1 cellular context compared by ENCODE assay signal in the genomic region with DNA sequence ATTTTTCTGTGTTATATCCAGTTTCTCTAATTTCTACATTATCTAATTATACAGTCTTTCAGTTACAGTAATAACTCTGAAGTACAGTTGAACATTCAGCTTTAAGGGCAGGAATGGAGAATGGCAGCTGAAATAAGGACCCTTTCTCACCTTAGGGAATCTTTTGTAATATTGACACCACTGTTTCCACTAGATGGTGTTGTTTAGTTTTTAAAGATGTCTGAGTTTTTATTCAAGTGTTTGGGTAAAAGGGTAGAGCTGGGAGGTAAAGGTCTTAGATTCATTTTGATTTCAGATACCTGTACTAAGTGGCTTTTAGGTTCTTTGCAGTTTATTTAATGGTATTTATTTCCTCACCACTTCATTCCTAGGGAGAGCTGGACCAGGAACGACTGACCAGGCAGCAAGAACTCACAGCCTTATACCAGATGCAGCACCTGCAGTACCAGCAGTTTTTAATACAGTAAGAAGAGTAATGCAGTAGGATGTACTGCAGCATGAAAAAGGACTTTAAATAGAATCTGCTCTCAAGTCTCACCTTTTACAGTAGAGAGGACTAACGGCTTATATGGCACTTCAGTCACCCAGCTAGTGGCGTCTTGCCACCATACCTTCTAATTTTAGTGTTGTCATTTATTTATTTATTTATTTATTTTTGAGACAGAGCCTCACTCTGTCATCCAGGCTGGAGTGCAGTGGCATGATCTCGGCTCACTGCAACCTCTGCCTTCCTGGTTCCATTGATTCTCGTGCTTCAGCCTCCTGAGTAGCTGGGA.
TF ChIP-seq lines count a peak whose summit lies in the region.

No MANE protein-coding gene starts in this region.

TF ChIP-seq in HEK293, 187 proteins besides CTCF, POLR2A, EP300 and RAD21 (continued from another document):
- TF ChIP-seq REST (tag by site-specific recombination; IDR thresholded peaks at IDR 0.05), result no peak
- TF ChIP-seq ZIC2 (tag by site-specific recombination; IDR thresholded peaks at IDR 0.05), result no peak
- no peak for TF ChIP-seq ZNF341 (tag by site-specific recombination; IDR thresholded peaks at IDR 0.05; ENCODE audit: low read depth)
